In genomic region chr6:17879224-17879623, GRCh38 we compare ENCODE assay signal across 1 cellular context.
TF ChIP-seq lines count a peak whose summit lies in the region.

No MANE protein-coding gene starts in this region.

TF ChIP-seq in A549, 52 proteins besides CTCF, POLR2A, EP300 and RAD21:
- TF ChIP-seq PHF8 (IDR thresholded peaks at IDR 0.05; ENCODE audit: borderline replicate concordance, low read depth) (no peak), ELK1 (IDR thresholded peaks at IDR 0.05; ENCODE audit: low read depth, low read length) (no peak), POLR2AphosphoS2 (conservative IDR thresholded peaks at IDR 0.05; ENCODE audit: low read length) (no peak), ESRRA (IDR thresholded peaks at IDR 0.05; ENCODE audit: borderline replicate concordance, low read length) (no peak), FOSL2 (IDR thresholded peaks at IDR 0.05) (no peak), FOSL2 (CRISPR knock-in tag; IDR thresholded peaks at IDR 0.05) (no peak), CHD2 (IDR thresholded peaks at IDR 0.05; ENCODE audit: low read length, partially characterized antibody) (no peak), ZFP36 (IDR thresholded peaks at IDR 0.05; ENCODE audit: borderline replicate concordance, partially characterized antibody) (no peak), TP53 (CRISPR knock-in tag; IDR thresholded peaks at IDR 0.05) (no peak), RNF2 (IDR thresholded peaks at IDR 0.05; ENCODE audit: borderline replicate concordance, low read depth) (no peak), ZNF302 (CRISPR knock-in tag; IDR thresholded peaks at IDR 0.05) (no peak), SMC3 (IDR thresholded peaks at IDR 0.05) (no peak), CHD4 (IDR thresholded peaks at IDR 0.05; ENCODE audit: borderline replicate concordance) (no peak), JUN (IDR thresholded peaks at IDR 0.05) (no peak)
- TF ChIP-seq, protein P1, sequence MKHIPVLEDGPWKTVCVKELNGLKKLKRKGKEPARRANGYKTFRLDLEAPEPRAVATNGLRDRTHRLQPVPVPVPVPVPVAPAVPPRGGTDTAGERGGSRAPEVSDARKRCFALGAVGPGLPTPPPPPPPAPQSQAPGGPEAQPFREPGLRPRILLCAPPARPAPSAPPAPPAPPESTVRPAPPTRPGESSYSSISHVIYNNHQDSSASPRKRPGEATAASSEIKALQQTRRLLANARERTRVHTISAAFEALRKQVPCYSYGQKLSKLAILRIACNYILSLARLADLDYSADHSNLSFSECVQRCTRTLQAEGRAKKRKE (CRISPR knock-in tag; IDR thresholded peaks at IDR 0.05; ENCODE audit: low read depth): no peak
